1 cellular context compared by ENCODE assay signal in the genomic region with DNA sequence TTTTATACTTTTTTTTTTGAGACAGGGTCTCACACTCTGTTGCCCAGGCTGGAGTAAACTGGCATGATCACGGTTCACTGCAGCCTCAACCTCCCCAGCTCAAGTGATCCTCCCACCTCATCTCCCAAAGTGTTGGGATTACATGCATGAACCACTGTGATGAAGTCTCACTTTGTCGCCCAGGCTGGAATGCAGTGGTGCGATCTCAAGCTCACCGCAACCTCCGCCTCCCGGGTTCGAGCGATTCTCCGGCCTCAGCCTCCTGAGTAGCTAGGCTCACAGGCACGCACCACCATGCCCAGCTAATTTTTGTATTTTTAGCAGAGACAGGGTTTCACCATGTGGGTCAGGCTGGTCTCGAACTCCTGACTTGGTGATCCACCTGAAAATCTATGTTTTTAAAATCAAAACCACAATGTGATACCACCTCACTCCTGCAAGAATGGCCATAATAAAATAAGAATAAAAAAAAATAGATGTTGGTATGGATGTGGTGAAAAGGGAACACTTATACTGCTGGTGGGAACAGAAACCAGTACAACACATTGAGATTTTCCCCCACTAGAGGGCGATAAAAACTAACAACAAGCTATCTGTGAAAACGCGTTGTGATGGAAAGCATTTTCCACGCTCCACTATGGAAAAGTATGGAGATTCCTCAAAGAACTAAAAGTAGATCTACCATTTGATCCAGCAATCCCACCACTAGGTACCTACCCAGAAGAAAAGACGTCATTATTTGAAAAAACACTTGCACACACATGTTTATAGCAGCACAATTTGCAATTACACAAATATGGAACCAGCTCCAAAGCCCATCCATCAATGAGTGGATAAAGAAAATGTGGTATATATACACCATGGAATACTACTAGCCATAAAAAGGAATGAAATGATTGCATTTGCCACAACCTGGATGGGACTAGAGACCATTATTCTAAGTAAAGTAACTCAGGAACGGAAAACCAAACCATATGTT.
TF ChIP-seq lines count a peak whose summit lies in the region.

No MANE protein-coding gene starts in this region.

TF ChIP-seq in HepG2, 621 proteins besides CTCF, POLR2A, EP300 and RAD21 (continued from another document):
- peak; percentile 46 for TF ChIP-seq STAG1 (CRISPR knock-in tag; IDR thresholded peaks at IDR 0.05)
